10 cellular contexts compared by ENCODE assay signal in genomic region chr10:116810895-116811294, GRCh38. TPM values are rescaled to one million over a fixed set of nuclear protein-coding genes. Genes with fewer than 3 reads are reported as not detected.
"Had no signal": no experiment of that assay in that cellular context is flagged by ENCODE, and none has a peak within 500 bp of the region (broad histone marks: within the 10 kb centered on the region; RNA-seq: fewer than 3 reads in every experiment).

No MANE protein-coding gene starts in this region.

- H2AFZ ChIP-seq: GM23338 had no signal

- H3K36me3 ChIP-seq: HAP-1 had no signal

- H3K4me1 ChIP-seq: HAP-1 had no signal

- H3K4me3 ChIP-seq: GM23338, HAP-1 had no signal

- H3K9me3 ChIP-seq: HAP-1 had no signal

- H3K9ac ChIP-seq: KMS-11 had no signal

- H3K27ac ChIP-seq: HL-60, KMS-11 had no signal

- H3K4me2 ChIP-seq: KMS-11 had no signal

- ATAC-seq: HCT116 had no signal

- DNase-seq: H7, HFFc6, IMR-90, KBM-7 had no signal

RNA-seq across cellular contexts. Expression of gene ENO4, which starts 38.4 kb away (rescaled TPM):
- total RNA-seq: HFFc6, HT1080 had no signal
